1 cellular context compared by ENCODE assay signal in genomic region chr1:153906396-153906795, GRCh38.
TF ChIP-seq lines count a peak whose summit lies in the region.

No MANE protein-coding gene starts in this region.

TF ChIP-seq in HCT116, 20 proteins besides CTCF, POLR2A, EP300 and RAD21:
- TF ChIP-seq FOSL1 (IDR thresholded peaks at IDR 0.05; ENCODE audit: low read depth) = no peak
- no peak for TF ChIP-seq POLR2AphosphoS5 (IDR thresholded peaks at IDR 0.05; ENCODE audit: low read depth, low read length)
- TF ChIP-seq SIN3A (IDR thresholded peaks at IDR 0.05; ENCODE audit: low read depth) = no peak
- no peak for TF ChIP-seq MAX (IDR thresholded peaks at IDR 0.05)
- TF ChIP-seq SP1 (IDR thresholded peaks at IDR 0.05; ENCODE audit: low read depth) = no peak
- no peak for TF ChIP-seq YY1 (IDR thresholded peaks at IDR 0.05; ENCODE audit: extremely low read depth, insufficient replicate concordance, low read depth, low read length)
- no peak for TF ChIP-seq ZFX (IDR thresholded peaks at IDR 0.05)
- no peak for TF ChIP-seq CBX3 (IDR thresholded peaks at IDR 0.05; ENCODE audit: low read depth)
- TF ChIP-seq JUND (IDR thresholded peaks at IDR 0.05) = no peak
- TF ChIP-seq EGR1 (IDR thresholded peaks at IDR 0.05; ENCODE audit: low read depth) = no peak
- TF ChIP-seq ZNF274 (IDR thresholded peaks at IDR 0.05; ENCODE audit: low read depth, low read length) = no peak
- TF ChIP-seq, protein P1, sequence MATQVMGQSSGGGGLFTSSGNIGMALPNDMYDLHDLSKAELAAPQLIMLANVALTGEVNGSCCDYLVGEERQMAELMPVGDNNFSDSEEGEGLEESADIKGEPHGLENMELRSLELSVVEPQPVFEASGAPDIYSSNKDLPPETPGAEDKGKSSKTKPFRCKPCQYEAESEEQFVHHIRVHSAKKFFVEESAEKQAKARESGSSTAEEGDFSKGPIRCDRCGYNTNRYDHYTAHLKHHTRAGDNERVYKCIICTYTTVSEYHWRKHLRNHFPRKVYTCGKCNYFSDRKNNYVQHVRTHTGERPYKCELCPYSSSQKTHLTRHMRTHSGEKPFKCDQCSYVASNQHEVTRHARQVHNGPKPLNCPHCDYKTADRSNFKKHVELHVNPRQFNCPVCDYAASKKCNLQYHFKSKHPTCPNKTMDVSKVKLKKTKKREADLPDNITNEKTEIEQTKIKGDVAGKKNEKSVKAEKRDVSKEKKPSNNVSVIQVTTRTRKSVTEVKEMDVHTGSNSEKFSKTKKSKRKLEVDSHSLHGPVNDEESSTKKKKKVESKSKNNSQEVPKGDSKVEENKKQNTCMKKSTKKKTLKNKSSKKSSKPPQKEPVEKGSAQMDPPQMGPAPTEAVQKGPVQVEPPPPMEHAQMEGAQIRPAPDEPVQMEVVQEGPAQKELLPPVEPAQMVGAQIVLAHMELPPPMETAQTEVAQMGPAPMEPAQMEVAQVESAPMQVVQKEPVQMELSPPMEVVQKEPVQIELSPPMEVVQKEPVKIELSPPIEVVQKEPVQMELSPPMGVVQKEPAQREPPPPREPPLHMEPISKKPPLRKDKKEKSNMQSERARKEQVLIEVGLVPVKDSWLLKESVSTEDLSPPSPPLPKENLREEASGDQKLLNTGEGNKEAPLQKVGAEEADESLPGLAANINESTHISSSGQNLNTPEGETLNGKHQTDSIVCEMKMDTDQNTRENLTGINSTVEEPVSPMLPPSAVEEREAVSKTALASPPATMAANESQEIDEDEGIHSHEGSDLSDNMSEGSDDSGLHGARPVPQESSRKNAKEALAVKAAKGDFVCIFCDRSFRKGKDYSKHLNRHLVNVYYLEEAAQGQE (IDR thresholded peaks at IDR 0.05; ENCODE audit: low read depth) = no peak
- no peak for TF ChIP-seq ATF3 (IDR thresholded peaks at IDR 0.05)
- no peak for TF ChIP-seq ELF1 (IDR thresholded peaks at IDR 0.05; ENCODE audit: borderline replicate concordance, low read depth)
- no peak for TF ChIP-seq TCF7L2 (IDR thresholded peaks at IDR 0.05; ENCODE audit: borderline replicate concordance, extremely low read depth, insufficient read depth, insufficient read length)
